In the genomic region with DNA sequence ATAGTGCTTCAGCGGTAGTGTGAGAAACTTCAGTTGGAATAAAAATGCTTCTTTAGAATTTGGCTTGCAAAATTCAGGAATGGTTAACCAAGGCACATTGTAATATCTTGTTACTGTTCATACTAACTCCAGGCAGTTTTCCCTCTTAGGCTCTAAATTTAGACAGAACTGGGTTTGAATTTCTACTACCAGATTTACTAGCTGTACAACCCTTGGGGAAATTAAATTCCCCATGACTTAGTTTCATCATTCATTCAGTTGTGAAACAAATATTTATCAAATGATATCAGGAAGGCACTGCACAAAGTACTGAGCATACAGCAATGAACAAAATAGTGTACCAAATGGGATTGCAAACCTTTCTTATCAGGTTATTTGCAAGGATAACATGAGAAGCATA, we compare ENCODE assay signal across 16 cellular contexts.
A peak's percentile ranks its signal among the peaks of the same experiment; 100 is the strongest.
DNase-seq lines count a peak whose midpoint lies in the region; ATAC-seq and TF ChIP-seq lines count a peak whose summit lies in the region.
"Had no signal": no experiment of that assay in that cellular context is flagged by ENCODE, and none has a peak within 500 bp of the region (broad histone marks: within the 10 kb centered on the region; RNA-seq: fewer than 3 reads in every experiment).

No MANE protein-coding gene starts in this region.

- H3K9me2 ChIP-seq in GM23248 (ENCODE audit: insufficient read depth) = no peaks in the 10 kb centered on the region

- H3K4me1 ChIP-seq in ACC112 (ENCODE audit: control insufficient read depth, insufficient read depth, low read length, unreplicated experiment) (peaks cover 17% of the 10 kb centered on the region), GM23248 (ENCODE audit: insufficient read depth) (peaks cover 7% of the 10 kb centered on the region), spleen (no peaks in the 10 kb centered on the region)

- in situ Hi-C loops in GM23248 (cut with MboI) = no loop called here

- no peak for TF ChIP-seq CTCF in choroid plexus epithelial cell (conservative IDR thresholded peaks at IDR 0.05; ENCODE audit: low read depth, low read length)
- no peak for TF ChIP-seq CTCF in spleen (IDR thresholded peaks at IDR 0.05 in 8 of 11, conservative IDR thresholded peaks at IDR 0.05 in 3 of 11)

- no peaks in the 10 kb centered on the region for H3K9me3 ChIP-seq in GM23248 (ENCODE audit: low read depth)
- no peaks in the 10 kb centered on the region for H3K9me3 ChIP-seq in spleen

- H3K27ac ChIP-seq in ACC112 (ENCODE audit: low read depth, low read length) (peak overlapping the region; percentile 25; the same call in 1 of the 2 replicates), GM23248 (no peak overlapping the region), spleen (no peak overlapping the region)

- ATAC-seq in GM19023 (IDR thresholded peaks at IDR 0.05; ENCODE audit: unreplicated experiment) (no peak), GM21447 (IDR thresholded peaks at IDR 0.05; ENCODE audit: unreplicated experiment) (no peak)

- no peaks in the 10 kb centered on the region for H4K20me1 ChIP-seq in GM23248 (ENCODE audit: insufficient read depth)

- H2AFZ ChIP-seq in ACC112 (ENCODE audit: low read length, unreplicated experiment) = peak overlapping the region; percentile 89
- no peak overlapping the region for H2AFZ ChIP-seq in GM23248

- DNase-seq in GM23248 (peak; percentile 28), choroid plexus epithelial cell (ENCODE audit: low read depth) (peak; percentile 11), iris pigment epithelial cell (ENCODE audit: low read depth) (peak; percentile 47), superior temporal gyrus (ENCODE audit: extremely low spot score) (no peak), spleen (no peak)
- DNase-seq: 8988T; COR-L47; DMS153; NCI-H187; NCI-H446; NCI-H69; NK-92 treated with Interleukin-12 subunit alpha and Interleukin-12 subunit beta, amount 100 ng/mL, for 24 hours; SHP77 treated with DMSO at 0.1 percent for 48 hours had no signal

- H3K79me2 ChIP-seq in ACC112 (ENCODE audit: control insufficient read depth, insufficient read depth, low read length, unreplicated experiment) (no peaks in the 10 kb centered on the region), GM23248 (ENCODE audit: insufficient read depth) (no peaks in the 10 kb centered on the region)

- H3K36me3 ChIP-seq in ACC112 (ENCODE audit: insufficient read depth, low read length) (no peaks in the 10 kb centered on the region), GM23248 (ENCODE audit: low read depth) (no peaks in the 10 kb centered on the region), spleen (no peaks in the 10 kb centered on the region)

- peak overlapping the region; percentile 60 for H3K4me2 ChIP-seq in GM23248 (ENCODE audit: unreplicated experiment)

- 92 to 96% methylated on average over 1 of the region's 1 CpG for WGBS in GM23248 (ENCODE audit: low coverage in 1 of 2, low lambda C conversion rate in 2 of 2, missing lambda C conversion rate in 2 of 2), 2 experiments
- WGBS in spleen, 5 donors = 93 to 100% (median 100%) methylated on average over 1 of the region's 1 CpG

- no peak for TF ChIP-seq POLR2A in spleen (IDR thresholded peaks at IDR 0.05)

- intact Hi-C loops in spleen (cut with DNase I; ENCODE audit: low total_unique reads) = no loop called here

- H3K4me3 ChIP-seq in ACC112 (ENCODE audit: low read depth, low read length) = no peak overlapping the region
- no peak overlapping the region for H3K4me3 ChIP-seq in GM23248
- H3K4me3 ChIP-seq in choroid plexus epithelial cell (ENCODE audit: low read depth, low read length) = no peak overlapping the region
- no peak overlapping the region for H3K4me3 ChIP-seq in spleen

- no peak overlapping the region for H3K9ac ChIP-seq in GM23248

- H3F3A ChIP-seq in GM23248 (ENCODE audit: insufficient read depth) = peaks cover 3% of the 10 kb centered on the region; the same call in 1 of the 2 replicates

- H3K27me3 ChIP-seq in ACC112 (ENCODE audit: insufficient read depth, low read length) (no peaks in the 10 kb centered on the region), GM23248 (replicated peaks; ENCODE audit: insufficient read depth) (no peaks in the 10 kb centered on the region), spleen (replicated peaks in 1 of 7) (no peaks in the 10 kb centered on the region)

Comparison
In these comparisons a context has a peak if more than half of its experiments do, and no peak if none do; other contexts are left out.
1. DNase-seq: peak in GM23248 (single experiment), choroid plexus epithelial cell (single experiment) and iris pigment epithelial cell (single experiment); none in superior temporal gyrus (single experiment) and spleen (single experiment).